2 cellular contexts compared by ENCODE assay signal in genomic region chr1:56967355-56967754, GRCh38.
TF ChIP-seq lines count a peak whose summit lies in the region.

No MANE protein-coding gene starts in this region.

TF ChIP-seq in GM23338, 12 proteins besides CTCF, POLR2A, EP300 and RAD21:
- TF ChIP-seq NANOG (IDR thresholded peaks at IDR 0.05; ENCODE audit: borderline replicate concordance): no peak
- TF ChIP-seq POLR2AphosphoS5 (IDR thresholded peaks at IDR 0.05; ENCODE audit: low read depth): no peak
- no peak for TF ChIP-seq ETS1 (IDR thresholded peaks at IDR 0.05)
- no peak for TF ChIP-seq ZNF114 (CRISPR knock-in tag; IDR thresholded peaks at IDR 0.05)
- TF ChIP-seq EZH2 (IDR thresholded peaks at IDR 0.05; ENCODE audit: low read depth, unreplicated experiment): no peak
- no peak for TF ChIP-seq ZNF331 (CRISPR knock-in tag; IDR thresholded peaks at IDR 0.05; ENCODE audit: low read depth)
- TF ChIP-seq REST (IDR thresholded peaks at IDR 0.05; ENCODE audit: unreplicated experiment): no peak
- TF ChIP-seq EZH2phosphoT487 (IDR thresholded peaks at IDR 0.05; ENCODE audit: unreplicated experiment): no peak
- no peak for TF ChIP-seq JUNB (IDR thresholded peaks at IDR 0.05; ENCODE audit: unreplicated experiment)
- TF ChIP-seq CREB1 (CRISPR knock-in tag; IDR thresholded peaks at IDR 0.05; ENCODE audit: low read depth): no peak
- no peak for TF ChIP-seq ZNF462 (CRISPR knock-in tag; IDR thresholded peaks at IDR 0.05)
- TF ChIP-seq STAT1 (IDR thresholded peaks at IDR 0.05; ENCODE audit: unreplicated experiment): no peak
TF ChIP-seq in GM23338: peak in this region for 0.

TF ChIP-seq in HepG2, 621 proteins besides CTCF, POLR2A, EP300 and RAD21:
- TF ChIP-seq ZBTB40 (IDR thresholded peaks at IDR 0.05) (no peak), ZBTB40 (CRISPR knock-in tag; IDR thresholded peaks at IDR 0.05) (no peak), ERF (CRISPR knock-in tag; IDR thresholded peaks at IDR 0.05) (no peak), MYC (CRISPR knock-in tag; IDR thresholded peaks at IDR 0.05; ENCODE audit: borderline replicate concordance) (peak; percentile 39; the same call in 1 of the 2 replicates), NR3C1 (CRISPR knock-in tag; IDR thresholded peaks at IDR 0.05) (no peak), AKNA (CRISPR knock-in tag; IDR thresholded peaks at IDR 0.05; ENCODE audit: borderline replicate concordance) (no peak), GRHL1 (CRISPR knock-in tag; conservative IDR thresholded peaks at IDR 0.05) (no peak), SP2 (CRISPR knock-in tag; IDR thresholded peaks at IDR 0.05) (no peak), ZNF629 (CRISPR knock-in tag; conservative IDR thresholded peaks at IDR 0.05) (peak; percentile 85), HNF4A (CRISPR knock-in tag; IDR thresholded peaks at IDR 0.05) (0 out of 2 replicates have a peak, but pooled peaks have one; percentile 12), ZNF446 (CRISPR knock-in tag; IDR thresholded peaks at IDR 0.05) (no peak), HNRNPUL1 (IDR thresholded peaks at IDR 0.05; ENCODE audit: low read depth, low read length) (no peak), ZNF205 (CRISPR knock-in tag; IDR thresholded peaks at IDR 0.05) (no peak), MAX (IDR thresholded peaks at IDR 0.05) (0 out of 2 replicates have a peak, but pooled peaks have one; percentile 7), ZNF547 (CRISPR knock-in tag; IDR thresholded peaks at IDR 0.05) (0 out of 2 replicates have a peak, but pooled peaks have one; percentile 6), POLR2AphosphoS2 (IDR thresholded peaks at IDR 0.05; ENCODE audit: low read depth, low read length) (no peak), LRRFIP1 (CRISPR knock-in tag; conservative IDR thresholded peaks at IDR 0.05) (no peak), ZNF615 (CRISPR knock-in tag; IDR thresholded peaks at IDR 0.05; ENCODE audit: borderline replicate concordance) (no peak), GPBP1L1 (CRISPR knock-in tag; IDR thresholded peaks at IDR 0.05) (no peak), TAF15 (IDR thresholded peaks at IDR 0.05; ENCODE audit: low read depth, low read length, poor library complexity, severe bottlenecking) (no peak), PATZ1 (CRISPR knock-in tag; IDR thresholded peaks at IDR 0.05) (no peak), TP53 (CRISPR knock-in tag; conservative IDR thresholded peaks at IDR 0.05) (no peak), SYNCRIP (IDR thresholded peaks at IDR 0.05; ENCODE audit: insufficient read depth, low read depth, low read length) (no peak), YEATS4 (CRISPR knock-in tag; IDR thresholded peaks at IDR 0.05; ENCODE audit: borderline replicate concordance) (no peak), NONO (IDR thresholded peaks at IDR 0.05) (no peak), NONO (CRISPR knock-in tag; conservative IDR thresholded peaks at IDR 0.05) (0 out of 2 replicates have a peak, but pooled peaks have one; percentile 5)
